8 cellular contexts compared by ENCODE assay signal in the genomic region with DNA sequence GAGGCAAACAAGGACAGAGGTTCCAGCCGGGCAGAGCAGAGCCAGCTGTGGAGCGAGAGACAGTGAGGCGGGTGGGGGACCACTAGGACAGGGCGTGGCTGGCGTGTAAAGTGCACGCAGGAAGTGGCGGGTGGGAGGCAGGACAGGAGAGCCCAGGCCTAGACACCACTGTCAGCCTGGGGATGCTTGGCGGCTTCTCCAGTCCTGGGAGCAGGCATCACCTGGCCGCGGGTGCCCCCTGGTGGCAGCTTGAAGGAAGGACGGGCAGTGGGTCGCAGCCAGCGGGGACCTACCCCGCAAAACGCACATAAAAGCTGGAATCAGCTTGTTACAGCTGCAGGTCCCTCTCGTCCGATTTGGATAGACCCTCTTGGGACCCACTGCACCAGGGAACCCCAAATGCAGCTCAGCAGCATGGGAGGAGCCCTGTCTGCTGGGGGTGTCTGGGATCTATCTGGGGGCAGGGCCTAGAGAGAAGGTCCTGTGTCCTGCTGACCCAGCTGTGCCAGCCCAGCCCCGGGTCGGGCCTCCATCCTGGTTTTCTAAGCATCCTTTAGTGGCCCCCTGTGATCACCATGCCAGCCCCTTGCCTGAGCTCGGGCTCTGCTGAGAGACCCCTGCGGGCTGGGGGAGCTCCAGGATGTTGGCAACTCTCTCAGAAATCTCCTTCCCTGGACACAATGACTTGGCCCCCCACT. TPM values are rescaled to one million over a fixed set of nuclear protein-coding genes. Genes with fewer than 3 reads are reported as not detected.
A peak's percentile ranks its signal among the peaks of the same experiment; 100 is the strongest.
DNase-seq lines count a peak whose midpoint lies in the region; ATAC-seq and TF ChIP-seq lines count a peak whose summit lies in the region.

No MANE protein-coding gene starts in this region.

- H3K9me3 ChIP-seq in Loucy (ENCODE audit: insufficient read depth, low read depth, low read length) (no peaks in the 10 kb centered on the region), heart left ventricle (no peaks in the 10 kb centered on the region)

- H3K27me3 ChIP-seq in Loucy (ENCODE audit: insufficient read depth, low read length, poor library complexity, severe bottlenecking): peaks cover 4% of the 10 kb centered on the region
- peaks cover 0 to 14% (median 0%) of the 10 kb centered on the region in 9 donors for H3K27me3 ChIP-seq in heart left ventricle

- H4K20me1 ChIP-seq in Loucy (ENCODE audit: insufficient read depth, low read length, poor library complexity, severe bottlenecking): no peaks in the 10 kb centered on the region

- H3K4me3 ChIP-seq in Loucy (ENCODE audit: low read length, poor library complexity, severe bottlenecking) (no peak overlapping the region), heart left ventricle (no peak overlapping the region)

- intact Hi-C loops in heart left ventricle (cut with DNase I): loop anchor here (1.0 to 5.0 kb wide), 9 partner anchors 19 to 330 kb away; no protein-coding TSS in a partner anchor

- peak; percentile 73 for ATAC-seq in GM21381 (IDR thresholded peaks at IDR 0.05; ENCODE audit: unreplicated experiment)
- ATAC-seq in activated naive CD8-positive, alpha-beta T cell treated with anti-CD3 and anti-CD28 coated beads, Interleukin-2, amount 50 U/mL, for 24 hours: peak; percentile 72
- ATAC-seq in heart left ventricle: peak; percentile 51 to 74 (median 66)

- TF ChIP-seq CTCF in Loucy (conservative IDR thresholded peaks at IDR 0.05; ENCODE audit: low read length) (peak; percentile 87), heart left ventricle (IDR thresholded peaks at IDR 0.05) (peak; percentile 84 to 99 (median 96))

- no peak overlapping the region for H3K9ac ChIP-seq in Loucy (ENCODE audit: low read depth, low read length, poor library complexity, severe bottlenecking)

- no peaks in the 10 kb centered on the region for H3K4me1 Mint-ChIP-seq in activated naive CD8-positive, alpha-beta T cell treated with anti-CD3 and anti-CD28 coated beads, Interleukin-2, amount 50 U/mL, for 24 hours

- H2AFZ ChIP-seq in Loucy (ENCODE audit: low read length): no peak overlapping the region

- H3K9me3 Mint-ChIP-seq in activated naive CD8-positive, alpha-beta T cell treated with anti-CD3 and anti-CD28 coated beads, Interleukin-2, amount 50 U/mL, for 24 hours: no peaks in the 10 kb centered on the region

- H3K4me1 ChIP-seq in Loucy (ENCODE audit: insufficient read depth, low read length, poor library complexity, severe bottlenecking) (peaks cover 22% of the 10 kb centered on the region), heart left ventricle (peaks cover 0 to 10% (median 1%) of the 10 kb centered on the region in 12 donors)

- TF ChIP-seq POLR2A in heart left ventricle (IDR thresholded peaks at IDR 0.05): no peak

- H3K4me3 Mint-ChIP-seq in activated naive CD8-positive, alpha-beta T cell treated with anti-CD3 and anti-CD28 coated beads, Interleukin-2, amount 50 U/mL, for 24 hours: no peak overlapping the region

- 10 to 13% (median 12%) methylated on average over 13 to 21 of the region's 21 CpGs for WGBS in heart left ventricle, 4 donors

- no peak overlapping the region for H3K27ac Mint-ChIP-seq in activated naive CD8-positive, alpha-beta T cell treated with anti-CD3 and anti-CD28 coated beads, Interleukin-2, amount 50 U/mL, for 24 hours

- DNase-seq in CD1c-positive myeloid dendritic cell (ENCODE audit: extremely low spot score) (peak; percentile 86), SW480 (ENCODE audit: low spot score) (peak; percentile 66), heart left ventricle (peak; percentile 79 to 91 (median 80)), retina (peak; percentile 91), SHP77 treated with DMSO at 0.1 percent for 48 hours (lab: John Stamatoyannopoulos, UW) (no peak)
- DNase-seq in activated naive CD8-positive, alpha-beta T cell treated with anti-CD3 and anti-CD28 coated beads, Interleukin-2, amount 50 U/mL, for 24 hours: peak; percentile 85

- no peaks in the 10 kb centered on the region for H3K79me2 ChIP-seq in Loucy (ENCODE audit: insufficient read depth, low read length)

- H3K36me3 ChIP-seq in Loucy (ENCODE audit: insufficient read depth, low read length): no peaks in the 10 kb centered on the region
- no peaks in the 10 kb centered on the region for H3K36me3 ChIP-seq in heart left ventricle

- no peak overlapping the region for H3K27ac ChIP-seq in heart left ventricle

- peaks cover 26% of the 10 kb centered on the region for H3K27me3 Mint-ChIP-seq in activated naive CD8-positive, alpha-beta T cell treated with anti-CD3 and anti-CD28 coated beads, Interleukin-2, amount 50 U/mL, for 24 hours

- no peak overlapping the region for H3K4me2 ChIP-seq in Loucy (ENCODE audit: low read depth, low read length, poor library complexity, severe bottlenecking)

- H3K9me2 ChIP-seq in Loucy (replicated peaks; ENCODE audit: low read depth, low read length): no peaks in the 10 kb centered on the region

- H3K36me3 Mint-ChIP-seq in activated naive CD8-positive, alpha-beta T cell treated with anti-CD3 and anti-CD28 coated beads, Interleukin-2, amount 50 U/mL, for 24 hours (ENCODE audit: low read depth): no peaks in the 10 kb centered on the region

- H3F3A ChIP-seq in Loucy (ENCODE audit: low read depth): no peaks in the 10 kb centered on the region

RNA-seq across cellular contexts. Expression of a gene that starts 57.7 kb away (rescaled TPM):
- 100 to 1,000 TPM in 2 of 9 donors, 10 to 100 TPM in 7; 55.5 to 202 (median 74.7) TPM for total RNA-seq in heart left ventricle
- 10 to 100 TPM; 44.8 to 62.1 TPM for polyA plus RNA-seq in heart left ventricle
